8 cellular contexts compared by ENCODE assay signal in the genomic region with DNA sequence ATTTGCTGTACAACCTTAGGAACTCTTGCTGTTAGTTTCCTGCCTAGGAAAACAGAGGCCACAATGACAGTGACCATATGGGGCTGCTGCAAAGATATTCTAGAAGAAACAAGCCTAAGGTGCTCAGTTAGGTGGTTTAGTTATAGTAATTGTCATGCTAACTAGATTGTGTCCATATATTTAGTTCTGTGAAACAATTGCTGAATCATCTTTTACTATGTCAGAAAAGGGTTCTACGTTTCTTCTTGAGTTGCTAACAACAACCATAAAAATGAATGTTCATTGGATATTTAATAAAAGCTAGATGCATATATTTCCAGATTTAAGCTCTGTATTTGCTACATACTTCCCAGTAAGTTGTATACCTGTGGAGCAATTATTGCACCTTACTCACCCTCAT.
"Had no signal": no experiment of that assay in that cellular context is flagged by ENCODE, and none has a peak within 500 bp of the region (broad histone marks: within the 10 kb centered on the region; RNA-seq: fewer than 3 reads in every experiment).

No MANE protein-coding gene starts in this region.

- ATAC-seq: GM12878 had no signal

- DNase-seq: GDM1, GF-D8 had no signal

- FAIRE-seq: G401.6, GM12878, GM12891, GM12892, GM18507, GM19239 had no signal

- H3K4me3 ChIP-seq: GM12878 had no signal
